8 cellular contexts compared by ENCODE assay signal in genomic region chr16:2720719-2721633, GRCh38. TPM values are rescaled to one million over a fixed set of nuclear protein-coding genes. Genes with fewer than 3 reads are reported as not detected.
A peak's percentile ranks its signal among the peaks of the same experiment; 100 is the strongest.
DNase-seq lines count a peak whose midpoint lies in the region; ATAC-seq and TF ChIP-seq lines count a peak whose summit lies in the region.

No MANE protein-coding gene starts in this region.

- peak overlapping the region; percentile 65 for H3K4me3 ChIP-seq in BE2C (ENCODE audit: low read depth, low read length)
- peak overlapping the region; percentile 45 for H3K4me3 ChIP-seq in lower leg skin (ENCODE audit: low read depth, poor library complexity, severe bottlenecking)

- H3K9me3 ChIP-seq in BE2C: no peaks in the 10 kb centered on the region

- ATAC-seq in GM19035 (IDR thresholded peaks at IDR 0.05; ENCODE audit: unreplicated experiment) (peak; percentile 77), HG03342 (IDR thresholded peaks at IDR 0.05; ENCODE audit: unreplicated experiment) (peak; percentile 71)

- intact Hi-C loops in activated CD4-positive, alpha-beta T cell treated with anti-CD3 and anti-CD28 coated beads, Interleukin-2, amount 10 ng/mL, durations not matched to agents 24 days and 14 days (cut with micrococcal nuclease): loop anchor here (1.0 to 2.0 kb wide), 2 partner anchors 31 to 38 kb away; partner anchors contain the start of genes KCTD5 and SRRM2
- intact Hi-C loops in lower leg skin (cut with DNase I; ENCODE audit: low total_unique reads): no loop called here

- H3K36me3 Mint-ChIP-seq in activated CD4-positive, alpha-beta T cell treated with anti-CD3 and anti-CD28 coated beads, Interleukin-2, amount 10 ng/mL, durations not matched to agents 24 days and 14 days (ENCODE audit: low read depth): no peaks in the 10 kb centered on the region

- no peaks in the 10 kb centered on the region for H3K27me3 ChIP-seq in BE2C

- peaks cover 8% of the 10 kb centered on the region for H3K27me3 Mint-ChIP-seq in activated CD4-positive, alpha-beta T cell treated with anti-CD3 and anti-CD28 coated beads, Interleukin-2, amount 10 ng/mL, durations not matched to agents 24 days and 14 days

- H3K36me3 ChIP-seq in BE2C: no peaks in the 10 kb centered on the region

- peak; percentile 39; the same call in 1 of the 2 replicates for TF ChIP-seq CTCF in BE2C (IDR thresholded peaks at IDR 0.05; ENCODE audit: low read depth, low read length)
- TF ChIP-seq CTCF in lower leg skin (IDR thresholded peaks at IDR 0.05): no peak

- WGBS in lower leg skin, 2 donors: 2 to 6% methylated on average over 22 to 44 of the region's 99 CpGs

- peaks cover 2% of the 10 kb centered on the region for H3K4me1 Mint-ChIP-seq in activated CD4-positive, alpha-beta T cell treated with anti-CD3 and anti-CD28 coated beads, Interleukin-2, amount 10 ng/mL, durations not matched to agents 24 days and 14 days

- H3K9me3 Mint-ChIP-seq in activated CD4-positive, alpha-beta T cell treated with anti-CD3 and anti-CD28 coated beads, Interleukin-2, amount 10 ng/mL, durations not matched to agents 24 days and 14 days: no peaks in the 10 kb centered on the region

- TF ChIP-seq POLR2A in lower leg skin (IDR thresholded peaks at IDR 0.05): no peak

- peak; percentile 96 for DNase-seq in BE2C
- DNase-seq in NCI-H460 (ENCODE audit: extremely low read depth, low read depth): peak; percentile 85
- DNase-seq in activated CD4-positive, alpha-beta T cell treated with anti-CD3 and anti-CD28 coated beads, Interleukin-2, amount 10 ng/mL, durations not matched to agents 24 days and 14 days: peak; percentile 97
- DNase-seq in dermis blood vessel endothelial cell: peak; percentile 79
- DNase-seq in lower leg skin (ENCODE audit: low spot score in 2 of 2): peak; percentile 66 to 96
- peak; percentile 86 to 88 for DNase-seq in stimulated activated CD4-positive, alpha-beta T cell treated with anti-CD3 and anti-CD28 coated beads, Interleukin-4, amount 100 ng/mL, for 48 hours (ENCODE audit: low read depth in 2 of 2)

- peak overlapping the region; percentile 86 for H3K4me3 Mint-ChIP-seq in activated CD4-positive, alpha-beta T cell treated with anti-CD3 and anti-CD28 coated beads, Interleukin-2, amount 10 ng/mL, durations not matched to agents 24 days and 14 days

- H3K27ac Mint-ChIP-seq in activated CD4-positive, alpha-beta T cell treated with anti-CD3 and anti-CD28 coated beads, Interleukin-2, amount 10 ng/mL, durations not matched to agents 24 days and 14 days: peak overlapping the region; percentile 89

- H3K4me1 ChIP-seq in BE2C: no peaks in the 10 kb centered on the region

RNA-seq across cellular contexts. Expression of gene PRSS27, which starts 1.0 kb away (rescaled TPM):
- polyA plus RNA-seq in BE2C (2012; ENCODE audit: insufficient read depth, insufficient read length, low read depth): not detected
- total RNA-seq in NCI-H460 (2014; rRNA removed; shearing (Covaris generic)): 3.0 and 3.8 TPM in 2 replicates
- polyA plus RNA-seq in NCI-H460 (2014; cell fraction: nucleus; rRNA removed): 3.7 and 5.7 TPM in 2 replicates
- 1.8 and 2.0 TPM in 2 replicates for total RNA-seq in activated CD4-positive, alpha-beta T cell treated with anti-CD3 and anti-CD28 coated beads, Interleukin-2, amount 10 ng/mL, durations not matched to agents 24 days and 14 days
- 0.09 and 0.51 TPM in 2 replicates for total RNA-seq in dermis blood vessel endothelial cell
- total RNA-seq in lower leg skin: 1 to 10 TPM; 1.3 to 5.0 (median 2.0) TPM

RNA-seq across cellular contexts. Expression of gene SRRM2, which starts 31.5 kb away (rescaled TPM):
- 1,075 TPM for polyA plus RNA-seq in BE2C (2012; ENCODE audit: insufficient read depth, insufficient read length, low read depth)
- total RNA-seq in NCI-H460 (2014; rRNA removed; shearing (Covaris generic)): 63.3 and 94.6 TPM in 2 replicates
- polyA plus RNA-seq in NCI-H460 (2014; cell fraction: nucleus; rRNA removed): 156 and 206 TPM in 2 replicates
- 635 and 680 TPM in 2 replicates for total RNA-seq in activated CD4-positive, alpha-beta T cell treated with anti-CD3 and anti-CD28 coated beads, Interleukin-2, amount 10 ng/mL, durations not matched to agents 24 days and 14 days
- total RNA-seq in dermis blood vessel endothelial cell (59.5 and 66.2 TPM in 2 replicates), lower leg skin (100 to 1,000 TPM; 257 to 830 (median 272) TPM)

RNA-seq across cellular contexts. Expression of gene KCTD5, which starts 38.7 kb away (rescaled TPM):
- polyA plus RNA-seq in BE2C (2012; ENCODE audit: insufficient read depth, insufficient read length, low read depth): 106 TPM
- total RNA-seq in NCI-H460 (2014; rRNA removed; shearing (Covaris generic)): 35.4 and 36.4 TPM in 2 replicates
- polyA plus RNA-seq in NCI-H460 (2014; cell fraction: nucleus; rRNA removed): 30.9 and 38.5 TPM in 2 replicates
- 54.4 and 57.0 TPM in 2 replicates for total RNA-seq in activated CD4-positive, alpha-beta T cell treated with anti-CD3 and anti-CD28 coated beads, Interleukin-2, amount 10 ng/mL, durations not matched to agents 24 days and 14 days
- total RNA-seq in dermis blood vessel endothelial cell: 25.2 and 27.6 TPM in 2 replicates
- total RNA-seq in lower leg skin: 10 to 100 TPM; 34.9 to 61.9 (median 51.1) TPM

RNA-seq across cellular contexts. Expression of gene ELOB, which starts 56.1 kb away (rescaled TPM):
- 2,443 TPM for polyA plus RNA-seq in BE2C (2012; ENCODE audit: insufficient read depth, insufficient read length, low read depth)
- total RNA-seq in NCI-H460 (2014; rRNA removed; shearing (Covaris generic)): 125 and 162 TPM in 2 replicates
- polyA plus RNA-seq in NCI-H460 (2014; cell fraction: nucleus; rRNA removed): 5,990 and 17,031 TPM in 2 replicates
- 241 and 259 TPM in 2 replicates for total RNA-seq in activated CD4-positive, alpha-beta T cell treated with anti-CD3 and anti-CD28 coated beads, Interleukin-2, amount 10 ng/mL, durations not matched to agents 24 days and 14 days
- total RNA-seq in dermis blood vessel endothelial cell (132 and 314 TPM in 2 replicates), lower leg skin (1,000 to 10,000 TPM in 1 of 4 donors, 100 to 1,000 TPM in 3; 244 to 2,128 (median 328) TPM)

Comparison
In these comparisons a context has a peak if more than half of its experiments do, and no peak if none do; other contexts are left out.
1. Peak in every context shown above with its lines: DNase-seq, ATAC-seq and H3K4me3 ChIP-seq.